17 cellular contexts compared by ENCODE assay signal in the genomic region with DNA sequence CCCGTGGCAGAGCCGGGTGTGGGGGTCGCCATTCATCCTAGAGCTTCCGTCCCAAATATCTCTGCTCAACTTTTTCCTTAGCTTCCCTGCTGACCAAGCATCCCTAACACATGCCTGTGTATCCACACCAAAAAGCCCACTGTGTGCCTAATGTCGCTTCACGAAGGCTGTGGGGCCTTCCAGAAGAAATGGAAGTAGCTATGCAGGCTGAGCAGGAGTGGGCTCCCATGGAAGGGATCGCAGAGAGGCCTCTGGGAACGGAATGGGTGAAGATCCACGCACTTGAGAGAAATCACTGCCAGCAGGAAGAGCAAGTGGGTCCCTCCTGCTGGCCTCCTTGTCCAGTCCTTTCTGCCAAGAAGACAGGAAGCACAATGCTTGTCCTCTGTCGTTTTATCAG.
DNase-seq lines count a peak whose midpoint lies in the region; ATAC-seq and TF ChIP-seq lines count a peak whose summit lies in the region.
"Had no signal": no experiment of that assay in that cellular context is flagged by ENCODE, and none has a peak within 500 bp of the region (broad histone marks: within the 10 kb centered on the region; RNA-seq: fewer than 3 reads in every experiment).

No MANE protein-coding gene starts in this region.

- H3K36me3 Mint-ChIP-seq in GM23338 (ENCODE audit: low read depth), result no peaks in the 10 kb centered on the region
- no peaks in the 10 kb centered on the region for H3K36me3 Mint-ChIP-seq in neural crest cell (ENCODE audit: low read depth)
- H3K36me3 Mint-ChIP-seq: CD4-positive, CD25-positive, alpha-beta regulatory T cell; CD8-positive, alpha-beta T cell had no signal

- H3K27me3 Mint-ChIP-seq in GM23338 (ENCODE audit: insufficient read depth, low read depth, poor library complexity), result peaks cover 49% of the 10 kb centered on the region
- peaks cover 30% of the 10 kb centered on the region for H3K27me3 Mint-ChIP-seq in neural crest cell (ENCODE audit: low read depth)

- H3K27ac ChIP-seq in GM23338 (ENCODE audit: low read depth), result no peak overlapping the region
- H3K27ac ChIP-seq in coronary artery, result no peak overlapping the region
- H3K27ac ChIP-seq: 22Rv1, BLaER1, C4-2B had no signal

- DNase-seq in GM23338 (ENCODE audit: low spot score) (no peak), coronary artery (ENCODE audit: low spot score) (peak; percentile 50), neural crest cell (ENCODE audit: low read depth, low spot score) (no peak), NCI-H1930 (lab: John Stamatoyannopoulos, UW) (no peak)
- no peak for DNase-seq in activated effector memory CD4-positive, alpha-beta T cell treated with Interleukin-2 at 50 U/mL for 16 hours
- DNase-seq: Caco-2; CD4-positive, CD25-positive, alpha-beta regulatory T cell; CD8-positive, alpha-beta T cell; DMS153; DND-41; H9 had no signal

- no peaks in the 10 kb centered on the region for H3K79me2 ChIP-seq in GM23338 (replicated peaks; ENCODE audit: insufficient read depth)

- H3K4me1 Mint-ChIP-seq in GM23338 (peaks cover 46% of the 10 kb centered on the region), neural crest cell (peaks cover 57% of the 10 kb centered on the region)
- H3K4me1 Mint-ChIP-seq: B cell had no signal

- H3K4me3 ChIP-seq in GM23338 (no peak overlapping the region), coronary artery (no peak overlapping the region)
- H3K4me3 ChIP-seq: BLaER1 had no signal

- no peaks in the 10 kb centered on the region for H3K9me2 ChIP-seq in GM23338 (ENCODE audit: insufficient read depth)

- no peak for TF ChIP-seq CTCF in GM23338 (conservative IDR thresholded peaks at IDR 0.05; ENCODE audit: low read depth in 2 of 2)
- no peak for TF ChIP-seq CTCF in coronary artery (IDR thresholded peaks at IDR 0.05)
- no peak for TF ChIP-seq CTCF in neural crest cell (conservative IDR thresholded peaks at IDR 0.05)

- peaks cover 22% of the 10 kb centered on the region for H3K27me3 ChIP-seq in GM23338 (ENCODE audit: insufficient read depth)

- no peak overlapping the region for H3K4me3 Mint-ChIP-seq in GM23338
- H3K4me3 Mint-ChIP-seq in neural crest cell, result peak overlapping the region; percentile 21
- H3K4me3 Mint-ChIP-seq: B cell; CD4-positive, CD25-positive, alpha-beta regulatory T cell; CD8-positive, alpha-beta T cell; H9 had no signal

- no peaks in the 10 kb centered on the region for H4K20me1 ChIP-seq in GM23338 (replicated peaks; ENCODE audit: insufficient read depth)

- peaks cover 16% of the 10 kb centered on the region for H3K4me1 ChIP-seq in GM23338 (ENCODE audit: insufficient read depth)
- H3K4me1 ChIP-seq: Caco-2 had no signal

- ATAC-seq in GM23338 (no peak), HG02798 (IDR thresholded peaks at IDR 0.05; ENCODE audit: poor library complexity, unreplicated experiment) (no peak)
- ATAC-seq: CD8-positive, alpha-beta T cell; HCT116 had no signal

- 0 out of 2 replicates have a peak, but pooled peaks cover 5% of the 10 kb centered on the region for H3F3A ChIP-seq in GM23338 (replicated peaks; ENCODE audit: low read depth)

- peak overlapping the region; percentile 47; the same call in 1 of the 2 replicates for H2AFZ ChIP-seq in GM23338

- no peak overlapping the region for H3K4me2 ChIP-seq in GM23338

- no peaks in the 10 kb centered on the region for H3K36me3 ChIP-seq in GM23338 (ENCODE audit: insufficient read depth)
- H3K36me3 ChIP-seq: BLaER1 had no signal

- H3K27ac Mint-ChIP-seq in GM23338 (no peak overlapping the region), neural crest cell (ENCODE audit: unreplicated experiment) (peak overlapping the region; percentile 93)
- H3K27ac Mint-ChIP-seq: B cell; CD4-positive, CD25-positive, alpha-beta regulatory T cell; CD8-positive, alpha-beta T cell had no signal

- H3K9me3 Mint-ChIP-seq in GM23338 (no peaks in the 10 kb centered on the region), neural crest cell (no peaks in the 10 kb centered on the region)
- H3K9me3 Mint-ChIP-seq: CD8-positive, alpha-beta T cell had no signal

TF ChIP-seq in GM23338, 12 proteins besides CTCF, POLR2A, EP300 and RAD21 (continues in another document):
- TF ChIP-seq POLR2AphosphoS5 (IDR thresholded peaks at IDR 0.05; ENCODE audit: low read depth) (no peak), ZNF114 (CRISPR knock-in tag; IDR thresholded peaks at IDR 0.05) (no peak), ZNF331 (CRISPR knock-in tag; IDR thresholded peaks at IDR 0.05; ENCODE audit: low read depth) (no peak), EZH2phosphoT487 (IDR thresholded peaks at IDR 0.05; ENCODE audit: unreplicated experiment) (no peak), JUNB (IDR thresholded peaks at IDR 0.05; ENCODE audit: unreplicated experiment) (no peak), CREB1 (CRISPR knock-in tag; IDR thresholded peaks at IDR 0.05; ENCODE audit: low read depth) (no peak), STAT1 (IDR thresholded peaks at IDR 0.05; ENCODE audit: unreplicated experiment) (no peak)
- TF ChIP-seq, protein P1, sequence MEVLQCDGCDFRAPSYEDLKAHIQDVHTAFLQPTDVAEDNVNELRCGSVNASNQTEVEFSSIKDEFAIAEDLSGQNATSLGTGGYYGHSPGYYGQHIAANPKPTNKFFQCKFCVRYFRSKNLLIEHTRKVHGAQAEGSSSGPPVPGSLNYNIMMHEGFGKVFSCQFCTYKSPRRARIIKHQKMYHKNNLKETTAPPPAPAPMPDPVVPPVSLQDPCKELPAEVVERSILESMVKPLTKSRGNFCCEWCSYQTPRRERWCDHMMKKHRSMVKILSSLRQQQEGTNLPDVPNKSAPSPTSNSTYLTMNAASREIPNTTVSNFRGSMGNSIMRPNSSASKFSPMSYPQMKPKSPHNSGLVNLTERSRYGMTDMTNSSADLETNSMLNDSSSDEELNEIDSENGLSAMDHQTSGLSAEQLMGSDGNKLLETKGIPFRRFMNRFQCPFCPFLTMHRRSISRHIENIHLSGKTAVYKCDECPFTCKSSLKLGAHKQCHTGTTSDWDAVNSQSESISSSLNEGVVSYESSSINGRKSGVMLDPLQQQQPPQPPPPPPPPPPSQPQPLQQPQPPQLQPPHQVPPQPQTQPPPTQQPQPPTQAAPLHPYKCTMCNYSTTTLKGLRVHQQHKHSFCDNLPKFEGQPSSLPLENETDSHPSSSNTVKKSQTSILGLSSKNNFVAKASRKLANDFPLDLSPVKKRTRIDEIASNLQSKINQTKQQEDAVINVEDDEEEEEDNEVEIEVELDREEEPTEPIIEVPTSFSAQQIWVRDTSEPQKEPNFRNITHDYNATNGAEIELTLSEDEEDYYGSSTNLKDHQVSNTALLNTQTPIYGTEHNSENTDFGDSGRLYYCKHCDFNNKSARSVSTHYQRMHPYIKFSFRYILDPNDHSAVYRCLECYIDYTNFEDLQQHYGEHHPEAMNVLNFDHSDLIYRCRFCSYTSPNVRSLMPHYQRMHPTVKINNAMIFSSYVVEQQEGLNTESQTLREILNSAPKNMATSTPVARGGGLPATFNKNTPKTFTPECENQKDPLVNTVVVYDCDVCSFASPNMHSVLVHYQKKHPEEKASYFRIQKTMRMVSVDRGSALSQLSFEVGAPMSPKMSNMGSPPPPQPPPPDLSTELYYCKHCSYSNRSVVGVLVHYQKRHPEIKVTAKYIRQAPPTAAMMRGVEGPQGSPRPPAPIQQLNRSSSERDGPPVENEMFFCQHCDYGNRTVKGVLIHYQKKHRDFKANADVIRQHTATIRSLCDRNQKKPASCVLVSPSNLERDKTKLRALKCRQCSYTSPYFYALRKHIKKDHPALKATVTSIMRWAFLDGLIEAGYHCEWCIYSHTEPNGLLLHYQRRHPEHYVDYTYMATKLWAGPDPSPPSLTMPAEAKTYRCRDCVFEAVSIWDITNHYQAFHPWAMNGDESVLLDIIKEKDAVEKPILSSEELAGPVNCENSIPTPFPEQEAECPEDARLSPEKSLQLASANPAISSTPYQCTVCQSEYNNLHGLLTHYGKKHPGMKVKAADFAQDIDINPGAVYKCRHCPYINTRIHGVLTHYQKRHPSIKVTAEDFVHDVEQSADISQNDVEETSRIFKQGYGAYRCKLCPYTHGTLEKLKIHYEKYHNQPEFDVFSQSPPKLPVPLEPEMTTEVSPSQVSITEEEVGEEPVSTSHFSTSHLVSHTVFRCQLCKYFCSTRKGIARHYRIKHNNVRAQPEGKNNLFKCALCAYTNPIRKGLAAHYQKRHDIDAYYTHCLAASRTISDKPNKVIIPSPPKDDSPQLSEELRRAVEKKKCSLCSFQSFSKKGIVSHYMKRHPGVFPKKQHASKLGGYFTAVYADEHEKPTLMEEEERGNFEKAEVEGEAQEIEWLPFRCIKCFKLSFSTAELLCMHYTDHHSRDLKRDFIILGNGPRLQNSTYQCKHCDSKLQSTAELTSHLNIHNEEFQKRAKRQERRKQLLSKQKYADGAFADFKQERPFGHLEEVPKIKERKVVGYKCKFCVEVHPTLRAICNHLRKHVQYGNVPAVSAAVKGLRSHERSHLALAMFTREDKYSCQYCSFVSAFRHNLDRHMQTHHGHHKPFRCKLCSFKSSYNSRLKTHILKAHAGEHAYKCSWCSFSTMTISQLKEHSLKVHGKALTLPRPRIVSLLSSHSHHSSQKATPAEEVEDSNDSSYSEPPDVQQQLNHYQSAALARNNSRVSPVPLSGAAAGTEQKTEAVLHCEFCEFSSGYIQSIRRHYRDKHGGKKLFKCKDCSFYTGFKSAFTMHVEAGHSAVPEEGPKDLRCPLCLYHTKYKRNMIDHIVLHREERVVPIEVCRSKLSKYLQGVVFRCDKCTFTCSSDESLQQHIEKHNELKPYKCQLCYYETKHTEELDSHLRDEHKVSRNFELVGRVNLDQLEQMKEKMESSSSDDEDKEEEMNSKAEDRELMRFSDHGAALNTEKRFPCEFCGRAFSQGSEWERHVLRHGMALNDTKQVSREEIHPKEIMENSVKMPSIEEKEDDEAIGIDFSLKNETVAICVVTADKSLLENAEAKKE (CRISPR knock-in tag; IDR thresholded peaks at IDR 0.05), result no peak
- TF ChIP-seq, protein P2, sequence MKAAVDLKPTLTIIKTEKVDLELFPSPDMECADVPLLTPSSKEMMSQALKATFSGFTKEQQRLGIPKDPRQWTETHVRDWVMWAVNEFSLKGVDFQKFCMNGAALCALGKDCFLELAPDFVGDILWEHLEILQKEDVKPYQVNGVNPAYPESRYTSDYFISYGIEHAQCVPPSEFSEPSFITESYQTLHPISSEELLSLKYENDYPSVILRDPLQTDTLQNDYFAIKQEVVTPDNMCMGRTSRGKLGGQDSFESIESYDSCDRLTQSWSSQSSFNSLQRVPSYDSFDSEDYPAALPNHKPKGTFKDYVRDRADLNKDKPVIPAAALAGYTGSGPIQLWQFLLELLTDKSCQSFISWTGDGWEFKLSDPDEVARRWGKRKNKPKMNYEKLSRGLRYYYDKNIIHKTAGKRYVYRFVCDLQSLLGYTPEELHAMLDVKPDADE (IDR thresholded peaks at IDR 0.05), result no peak
